ENCODE assay signal across 1 cellular context in the genomic region with DNA sequence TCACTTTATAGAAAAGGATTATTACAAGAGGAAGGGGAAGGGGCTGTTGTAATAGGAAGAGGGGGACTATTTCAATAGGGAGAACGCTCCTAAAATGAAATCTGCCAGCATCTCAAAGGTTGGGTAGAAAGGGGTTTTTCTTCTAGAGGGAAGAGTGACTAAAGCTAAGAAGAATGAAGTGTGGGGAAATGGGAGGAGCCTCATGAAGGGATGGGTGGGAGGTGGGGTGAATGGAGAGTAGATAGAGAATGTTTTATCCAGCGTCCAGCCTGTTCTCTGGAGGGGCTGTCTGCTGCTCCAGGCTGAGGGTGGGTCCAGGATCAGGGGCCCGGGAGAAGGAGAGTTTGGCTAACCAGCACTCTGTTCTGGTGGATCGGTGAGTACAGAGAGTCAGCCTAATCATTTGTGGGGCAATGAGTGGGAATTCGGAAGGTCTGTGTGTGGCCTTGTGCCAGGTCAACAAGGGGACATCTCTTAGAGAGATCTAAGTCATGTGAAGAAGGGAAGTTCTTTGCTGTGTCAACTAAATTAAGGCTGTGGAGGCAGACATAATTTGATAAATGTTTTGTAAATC.
TF ChIP-seq lines count a peak whose summit lies in the region.

No MANE protein-coding gene starts in this region.

TF ChIP-seq in WTC11, 78 proteins besides CTCF, POLR2A, EP300 and RAD21 (continued from another document):
- TF ChIP-seq, protein P1, sequence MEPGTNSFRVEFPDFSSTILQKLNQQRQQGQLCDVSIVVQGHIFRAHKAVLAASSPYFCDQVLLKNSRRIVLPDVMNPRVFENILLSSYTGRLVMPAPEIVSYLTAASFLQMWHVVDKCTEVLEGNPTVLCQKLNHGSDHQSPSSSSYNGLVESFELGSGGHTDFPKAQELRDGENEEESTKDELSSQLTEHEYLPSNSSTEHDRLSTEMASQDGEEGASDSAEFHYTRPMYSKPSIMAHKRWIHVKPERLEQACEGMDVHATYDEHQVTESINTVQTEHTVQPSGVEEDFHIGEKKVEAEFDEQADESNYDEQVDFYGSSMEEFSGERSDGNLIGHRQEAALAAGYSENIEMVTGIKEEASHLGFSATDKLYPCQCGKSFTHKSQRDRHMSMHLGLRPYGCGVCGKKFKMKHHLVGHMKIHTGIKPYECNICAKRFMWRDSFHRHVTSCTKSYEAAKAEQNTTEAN (CRISPR knock-in tag; IDR thresholded peaks at IDR 0.05): no peak
- TF ChIP-seq JUN (CRISPR knock-in tag; IDR thresholded peaks at IDR 0.05): no peak
- no peak for TF ChIP-seq ZNF121 (CRISPR knock-in tag; IDR thresholded peaks at IDR 0.05)
- TF ChIP-seq, protein P2, sequence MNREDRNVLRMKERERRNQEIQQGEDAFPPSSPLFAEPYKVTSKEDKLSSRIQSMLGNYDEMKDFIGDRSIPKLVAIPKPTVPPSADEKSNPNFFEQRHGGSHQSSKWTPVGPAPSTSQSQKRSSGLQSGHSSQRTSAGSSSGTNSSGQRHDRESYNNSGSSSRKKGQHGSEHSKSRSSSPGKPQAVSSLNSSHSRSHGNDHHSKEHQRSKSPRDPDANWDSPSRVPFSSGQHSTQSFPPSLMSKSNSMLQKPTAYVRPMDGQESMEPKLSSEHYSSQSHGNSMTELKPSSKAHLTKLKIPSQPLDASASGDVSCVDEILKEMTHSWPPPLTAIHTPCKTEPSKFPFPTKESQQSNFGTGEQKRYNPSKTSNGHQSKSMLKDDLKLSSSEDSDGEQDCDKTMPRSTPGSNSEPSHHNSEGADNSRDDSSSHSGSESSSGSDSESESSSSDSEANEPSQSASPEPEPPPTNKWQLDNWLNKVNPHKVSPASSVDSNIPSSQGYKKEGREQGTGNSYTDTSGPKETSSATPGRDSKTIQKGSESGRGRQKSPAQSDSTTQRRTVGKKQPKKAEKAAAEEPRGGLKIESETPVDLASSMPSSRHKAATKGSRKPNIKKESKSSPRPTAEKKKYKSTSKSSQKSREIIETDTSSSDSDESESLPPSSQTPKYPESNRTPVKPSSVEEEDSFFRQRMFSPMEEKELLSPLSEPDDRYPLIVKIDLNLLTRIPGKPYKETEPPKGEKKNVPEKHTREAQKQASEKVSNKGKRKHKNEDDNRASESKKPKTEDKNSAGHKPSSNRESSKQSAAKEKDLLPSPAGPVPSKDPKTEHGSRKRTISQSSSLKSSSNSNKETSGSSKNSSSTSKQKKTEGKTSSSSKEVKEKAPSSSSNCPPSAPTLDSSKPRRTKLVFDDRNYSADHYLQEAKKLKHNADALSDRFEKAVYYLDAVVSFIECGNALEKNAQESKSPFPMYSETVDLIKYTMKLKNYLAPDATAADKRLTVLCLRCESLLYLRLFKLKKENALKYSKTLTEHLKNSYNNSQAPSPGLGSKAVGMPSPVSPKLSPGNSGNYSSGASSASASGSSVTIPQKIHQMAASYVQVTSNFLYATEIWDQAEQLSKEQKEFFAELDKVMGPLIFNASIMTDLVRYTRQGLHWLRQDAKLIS (CRISPR knock-in tag; IDR thresholded peaks at IDR 0.05; ENCODE audit: borderline replicate concordance): no peak
- TF ChIP-seq ZBTB21 (CRISPR knock-in tag; IDR thresholded peaks at IDR 0.05; ENCODE audit: borderline replicate concordance): no peak
- TF ChIP-seq, protein P3, sequence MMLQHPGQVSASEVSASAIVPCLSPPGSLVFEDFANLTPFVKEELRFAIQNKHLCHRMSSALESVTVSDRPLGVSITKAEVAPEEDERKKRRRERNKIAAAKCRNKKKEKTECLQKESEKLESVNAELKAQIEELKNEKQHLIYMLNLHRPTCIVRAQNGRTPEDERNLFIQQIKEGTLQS (CRISPR knock-in tag; conservative IDR thresholded peaks at IDR 0.05): no peak
- TF ChIP-seq ZNF416 (CRISPR knock-in tag; IDR thresholded peaks at IDR 0.05): no peak
- TF ChIP-seq, protein P4, sequence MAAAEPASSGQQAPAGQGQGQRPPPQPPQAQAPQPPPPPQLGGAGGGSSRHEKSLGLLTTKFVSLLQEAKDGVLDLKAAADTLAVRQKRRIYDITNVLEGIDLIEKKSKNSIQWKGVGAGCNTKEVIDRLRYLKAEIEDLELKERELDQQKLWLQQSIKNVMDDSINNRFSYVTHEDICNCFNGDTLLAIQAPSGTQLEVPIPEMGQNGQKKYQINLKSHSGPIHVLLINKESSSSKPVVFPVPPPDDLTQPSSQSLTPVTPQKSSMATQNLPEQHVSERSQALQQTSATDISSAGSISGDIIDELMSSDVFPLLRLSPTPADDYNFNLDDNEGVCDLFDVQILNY (CRISPR knock-in tag; IDR thresholded peaks at IDR 0.05): no peak
- TF ChIP-seq RELA (CRISPR knock-in tag; IDR thresholded peaks at IDR 0.05; ENCODE audit: borderline replicate concordance): no peak
- no peak for TF ChIP-seq ZNF219 (CRISPR knock-in tag; IDR thresholded peaks at IDR 0.05; ENCODE audit: borderline replicate concordance)
